In genomic region chr6:170087946-170088348, GRCh38 we compare ENCODE assay signal across 8 cellular contexts.
A peak's percentile ranks its signal among the peaks of the same experiment; 100 is the strongest.
DNase-seq lines count a peak whose midpoint lies in the region; ATAC-seq and TF ChIP-seq lines count a peak whose summit lies in the region.

No MANE protein-coding gene starts in this region.

- TF ChIP-seq CTCF in vagina (IDR thresholded peaks at IDR 0.05): no peak

- H3K27ac ChIP-seq in vagina: no peak overlapping the region

- H3K4me3 ChIP-seq in vagina: no peak overlapping the region

- no peak for TF ChIP-seq POLR2A in vagina (IDR thresholded peaks at IDR 0.05)

- intact Hi-C loops in vagina (cut with DNase I): no loop called here

- no peaks in the 10 kb centered on the region for H3K4me1 ChIP-seq in vagina

- no peaks in the 10 kb centered on the region for H3K9me3 ChIP-seq in vagina

- DNase-seq in T-helper 22 cell (ENCODE audit: low read depth) (peak; percentile 19), ecto neural progenitor cell (ENCODE audit: low spot score) (peak; percentile 34), cerebellar nuclear complex (lab: John Stamatoyannopoulos, UW) (no peak), vagina (ENCODE audit: extremely low spot score in 2 of 2) (no peak), SW 1271 (lab: John Stamatoyannopoulos, UW) (no peak)
- peak; percentile 47 for DNase-seq in stimulated activated CD4-positive, alpha-beta T cell treated with anti-CD3 and anti-CD28 coated beads, Interleukin-1b, Interleukin-23, amount 100 ng/mL, for 48 hours

- H3K36me3 ChIP-seq in vagina: no peaks in the 10 kb centered on the region

- H3K27me3 ChIP-seq in vagina: no peaks in the 10 kb centered on the region

- ATAC-seq in GM18502 (IDR thresholded peaks at IDR 0.05; ENCODE audit: poor library complexity, unreplicated experiment) (peak; percentile 55), HG02885 (IDR thresholded peaks at IDR 0.05; ENCODE audit: poor library complexity, unreplicated experiment) (peak; percentile 73)

Comparison
In these comparisons a context has a peak if more than half of its experiments do, and no peak if none do; other contexts are left out.
1. DNase-seq: peak in T-helper 22 cell (single experiment), ecto neural progenitor cell (single experiment) and stimulated activated CD4-positive, alpha-beta T cell treated with anti-CD3 and anti-CD28 coated beads, Interleukin-1b, Interleukin-23, amount 100 ng/mL, for 48 hours (single experiment); none in cerebellar nuclear complex (0 of 2), vagina (0 of 2) and SW 1271 (0 of 2).